Comparison of ENCODE assay signal across 9 cellular contexts in the genomic region with DNA sequence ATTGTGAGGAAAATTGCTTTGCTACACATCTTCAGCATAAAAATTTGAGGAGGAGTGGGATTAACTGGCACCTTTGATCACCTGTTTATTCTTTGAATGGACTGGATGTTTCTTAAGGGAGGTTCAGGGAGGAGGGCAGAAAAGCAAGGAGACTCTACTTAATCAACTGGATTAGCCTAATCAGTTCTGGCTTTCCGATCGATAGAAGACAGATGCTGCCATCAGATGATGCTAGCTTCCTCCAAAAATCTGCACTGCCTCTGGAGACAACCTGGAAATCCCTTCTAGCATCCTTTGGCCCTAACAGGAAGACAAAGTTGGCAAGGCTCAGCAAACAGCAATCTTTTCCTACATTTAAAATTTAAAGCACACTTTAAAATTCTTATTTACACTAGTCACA.
"Had no signal": no experiment of that assay in that cellular context is flagged by ENCODE, and none has a peak within 500 bp of the region (broad histone marks: within the 10 kb centered on the region; RNA-seq: fewer than 3 reads in every experiment).

No MANE protein-coding gene starts in this region.

- H3K4me3 ChIP-seq: GM23248, HAP-1 had no signal

- H3K27ac ChIP-seq: GM23248, HL-60 had no signal

- H3K36me3 ChIP-seq: HAP-1 had no signal

- H3K9me3 ChIP-seq: HAP-1 had no signal

- FAIRE-seq: HepG2 had no signal

- DNase-seq: GOT3, H7, HFFc6, KBM-7 had no signal

- ATAC-seq: HCT116, HepG2 had no signal

- H3K4me1 ChIP-seq: HAP-1 had no signal
